8 cellular contexts compared by ENCODE assay signal in genomic region chr18:48923746-48924580, GRCh38. TPM values are rescaled to one million over a fixed set of nuclear protein-coding genes. Genes with fewer than 3 reads are reported as not detected.
DNase-seq lines count a peak whose midpoint lies in the region; TF ChIP-seq lines count a peak whose summit lies in the region.

No MANE protein-coding gene starts in this region.

- H2AFZ ChIP-seq in osteoblast (ENCODE audit: low read length): no peak overlapping the region

- no peak overlapping the region for H3K4me3 ChIP-seq in choroid plexus epithelial cell (ENCODE audit: low read depth, low read length)
- H3K4me3 ChIP-seq in osteoblast (ENCODE audit: insufficient read depth, low read length): no peak overlapping the region

- H3K9me3 Mint-ChIP-seq in IgD-negative memory B cell: no peaks in the 10 kb centered on the region

- H3K4me2 ChIP-seq in osteoblast (ENCODE audit: insufficient read depth, low read length): peak overlapping the region; percentile 20

- peaks cover 97% of the 10 kb centered on the region for H3K79me2 ChIP-seq in osteoblast (ENCODE audit: insufficient read depth, low read length)

- H3K9me3 ChIP-seq in osteoblast (ENCODE audit: low read depth, low read length): no peaks in the 10 kb centered on the region

- peaks cover 2% of the 10 kb centered on the region for H3K27me3 Mint-ChIP-seq in IgD-negative memory B cell

- peak overlapping the region; percentile 73 for H3K27ac ChIP-seq in osteoblast (ENCODE audit: low read depth, low read length)

- peaks cover 2% of the 10 kb centered on the region for H3K36me3 Mint-ChIP-seq in IgD-negative memory B cell

- H3K27ac Mint-ChIP-seq in IgD-negative memory B cell: peak overlapping the region; percentile 40 to 98 (median 81)

- H3K4me3 Mint-ChIP-seq in IgD-negative memory B cell: peak overlapping the region; percentile 33 to 90 (median 74)

- H3K36me3 ChIP-seq in osteoblast (ENCODE audit: insufficient read depth, low read length): peaks cover 47% of the 10 kb centered on the region

- TF ChIP-seq CTCF in choroid plexus epithelial cell (conservative IDR thresholded peaks at IDR 0.05; ENCODE audit: low read depth, low read length): no peak
- TF ChIP-seq CTCF in osteoblast (IDR thresholded peaks at IDR 0.05; ENCODE audit: extremely low read depth, low read depth, low read length): no peak

- peaks cover 44 to 55% (median 48%) of the 10 kb centered on the region in 3 donors for H3K4me1 Mint-ChIP-seq in IgD-negative memory B cell

- peak; percentile 76 for DNase-seq in EL
- DNase-seq in choroid plexus epithelial cell (ENCODE audit: low read depth): peak; percentile 62
- DNase-seq in osteoblast (ENCODE audit: insufficient read length, low spot score, missing footprints): peak; percentile 81
- no peak for DNase-seq in SIG-M5 (lab: John Stamatoyannopoulos, UW)
- DNase-seq in AG08396 (ENCODE audit: low spot score): no peak
- DNase-seq in DMS 273 (lab: John Stamatoyannopoulos, UW; ENCODE audit: unreplicated experiment): no peak
- DNase-seq in iPS-NIHi7 (ENCODE audit: extremely low spot score): no peak

- no peaks in the 10 kb centered on the region for H3K27me3 ChIP-seq in osteoblast (ENCODE audit: insufficient read depth, low read length)

- H3K4me1 ChIP-seq in osteoblast (ENCODE audit: insufficient read depth, low read length): peaks cover 88% of the 10 kb centered on the region

- peaks cover 56% of the 10 kb centered on the region for H4K20me1 ChIP-seq in osteoblast (ENCODE audit: insufficient read depth, low read length)

RNA-seq across cellular contexts. Expression of gene SMAD7, which starts 26.8 kb away (rescaled TPM):
- polyA plus RNA-seq in IgD-negative memory B cell: 0.48 TPM
- 76.0 and 81.6 TPM in 2 replicates for total RNA-seq in osteoblast

Comparison
In these comparisons a context has a peak if more than half of its experiments do, and no peak if none do; other contexts are left out.
1. DNase-seq: peak in EL (single experiment), choroid plexus epithelial cell (single experiment) and osteoblast (single experiment); none in SIG-M5 (single experiment), AG08396 (single experiment), DMS 273 (single experiment) and iPS-NIHi7 (single experiment).